Comparison of ENCODE assay signal across 18 cellular contexts in the genomic region with DNA sequence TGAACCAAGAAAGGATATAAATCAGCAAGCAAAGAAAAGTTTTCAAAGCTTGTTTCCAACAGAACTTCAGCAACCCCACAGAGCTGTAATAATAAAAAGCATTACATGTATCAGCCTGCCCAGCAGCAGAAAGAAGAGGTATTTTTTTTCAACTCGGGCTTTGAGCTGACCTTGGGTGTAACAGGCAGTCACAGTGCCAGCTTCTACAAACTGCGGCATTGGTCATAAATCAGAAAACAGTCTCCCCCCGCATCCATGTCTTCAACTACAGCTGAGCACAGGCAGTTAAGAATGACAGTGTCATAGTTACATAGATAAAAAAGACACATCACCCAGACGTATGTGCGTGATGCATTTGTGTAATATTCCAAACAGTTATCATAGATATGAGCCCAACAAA.
"Had no signal": no experiment of that assay in that cellular context is flagged by ENCODE, and none has a peak within 500 bp of the region (broad histone marks: within the 10 kb centered on the region; RNA-seq: fewer than 3 reads in every experiment).

No MANE protein-coding gene starts in this region.

- H3K4me1 Mint-ChIP-seq: immature natural killer cell had no signal

- H3K4me3 ChIP-seq: upper lobe of left lung had no signal

- DNase-seq: activated effector memory CD4-positive, alpha-beta T cell treated with anti-CD3 and anti-CD28 coated beads, Interleukin-2, amount 50 U/mL, for 16 hours; activated T-cell treated with anti-CD3 and anti-CD28 coated beads, Interleukin-2, amount 50 U/mL, for 1 hour; amygdala; brain microvascular endothelial cell; cerebellar nuclear complex; effector memory CD8-positive, alpha-beta T cell; erythroblast; glutamatergic neuron; immature natural killer cell; left colon; stimulated activated CD4-positive, alpha-beta T cell treated with anti-CD3 and anti-CD28 coated beads, Interleukin-12 subunit alpha, Interleukin-12 subunit beta, amount 100 ng/mL, for 4 hours; stimulated activated naive CD4-positive, alpha-beta T cell; upper lobe of left lung had no signal

- H3K27me3 Mint-ChIP-seq: dendritic cell treated with granulocyte-macrophage colony-stimulating factor and Interleukin-4, amounts not matched to agents 40 ng/mL and 50 ng/mL, for 4 days; effector memory CD8-positive, alpha-beta T cell had no signal

- H3K9me3 Mint-ChIP-seq: T-helper 1 cell treated with Interleukin-12 subunit alpha and Interleukin-12 subunit beta and Interleukin-4 antibody, amounts not matched to agents 30 μg/mL and 1 μg/mL, for 36 hours had no signal

- H3K4me3 Mint-ChIP-seq: dendritic cell treated with granulocyte-macrophage colony-stimulating factor and Interleukin-4, amounts not matched to agents 40 ng/mL and 50 ng/mL, for 4 days; effector memory CD8-positive, alpha-beta T cell; immature natural killer cell; nephron; T-helper 1 cell treated with Interleukin-12 subunit alpha and Interleukin-12 subunit beta and Interleukin-4 antibody, amounts not matched to agents 30 μg/mL and 1 μg/mL, for 36 hours had no signal

- H3K27ac Mint-ChIP-seq: activated naive CD4-positive, alpha-beta T cell treated with anti-CD3 and anti-CD28 coated beads, Interleukin-2, amount 50 U/mL, for 72 hours; dendritic cell treated with granulocyte-macrophage colony-stimulating factor and Interleukin-4, amounts not matched to agents 40 ng/mL and 50 ng/mL, for 4 days; effector memory CD8-positive, alpha-beta T cell; immature natural killer cell; nephron; T-helper 1 cell treated with Interleukin-12 subunit alpha and Interleukin-12 subunit beta and Interleukin-4 antibody, amounts not matched to agents 30 μg/mL and 1 μg/mL, for 36 hours had no signal

- H3K27me3 ChIP-seq: brain microvascular endothelial cell, upper lobe of left lung had no signal

- H3K36me3 Mint-ChIP-seq: activated naive CD4-positive, alpha-beta T cell treated with anti-CD3 and anti-CD28 coated beads, Interleukin-2, amount 50 U/mL, for 72 hours; immature natural killer cell had no signal

- FAIRE-seq: TTC549 had no signal

- H3K27ac ChIP-seq: brain microvascular endothelial cell, upper lobe of left lung had no signal

- H3K36me3 ChIP-seq: brain microvascular endothelial cell, upper lobe of left lung had no signal

- H3K9me3 ChIP-seq: upper lobe of left lung had no signal

- H3K4me1 ChIP-seq: upper lobe of left lung had no signal
